In the genomic region with DNA sequence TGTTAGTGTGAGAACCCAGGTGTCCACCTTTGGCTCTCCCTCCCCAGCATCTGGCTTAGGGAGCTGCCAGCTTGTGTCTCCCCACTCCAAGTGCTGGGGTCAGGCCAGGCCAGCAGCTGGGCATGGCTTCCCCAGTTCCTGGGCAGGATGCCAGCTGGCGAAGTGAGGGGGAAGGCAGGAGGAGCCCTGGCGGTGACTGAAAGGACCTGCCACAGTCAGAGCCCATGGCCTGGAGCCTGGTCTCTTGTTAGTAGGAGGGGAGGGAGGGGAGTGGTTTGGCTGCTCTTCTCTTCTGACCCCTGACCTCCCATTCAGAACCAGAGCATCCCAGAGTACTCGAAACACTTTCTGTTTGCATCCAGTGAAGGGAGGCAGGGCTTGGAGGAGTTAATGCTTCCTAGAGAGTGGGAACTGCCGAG, we compare ENCODE assay signal across 8 cellular contexts. TPM values are rescaled to one million over a fixed set of nuclear protein-coding genes. Genes with fewer than 3 reads are reported as not detected.
A peak's percentile ranks its signal among the peaks of the same experiment; 100 is the strongest.
DNase-seq lines count a peak whose midpoint lies in the region; TF ChIP-seq lines count a peak whose summit lies in the region.

No MANE protein-coding gene starts in this region.

- H3K4me2 ChIP-seq in GM23248 (ENCODE audit: unreplicated experiment), result peak overlapping the region; percentile 86

- CTCF ChIA-PET in Caco-2 (lab: Charles Lee), result no interaction called here

- TF ChIP-seq CTCF in 22Rv1 (IDR thresholded peaks at IDR 0.05), result peak; percentile 43
- TF ChIP-seq CTCF in fibroblast of the aortic adventitia (IDR thresholded peaks at IDR 0.05; ENCODE audit: insufficient read depth, low read length), result peak; percentile 58
- no peak for TF ChIP-seq CTCF in nephron progenitor cell (IDR thresholded peaks at IDR 0.05)
- peak in 2 of 3 experiments; percentile 22 to 48 for TF ChIP-seq CTCF in vagina (IDR thresholded peaks at IDR 0.05)
- TF ChIP-seq CTCF in Caco-2 (IDR thresholded peaks at IDR 0.05; ENCODE audit: insufficient read depth in 1 of 2, low read depth in 1 of 2, low read length in 1 of 2, severe bottlenecking in 1 of 2, unreplicated experiment in 1 of 2), result no peak

- WGBS in GM23248 (ENCODE audit: low coverage in 1 of 2, low lambda C conversion rate in 2 of 2, missing lambda C conversion rate in 2 of 2), 2 experiments, result 15 to 17% methylated on average over 4 of the region's 4 CpGs

- H3K27ac ChIP-seq in 22Rv1, result peak overlapping the region; percentile 100
- peak overlapping the region; percentile 90 for H3K27ac ChIP-seq in GM23248
- H3K27ac ChIP-seq in vagina, result peak overlapping the region; percentile 98

- H3K4me3 ChIP-seq in GM23248 (peak overlapping the region; percentile 90), fibroblast of the aortic adventitia (ENCODE audit: low read depth, low read length) (peak overlapping the region; percentile 35), vagina (no peak overlapping the region), Caco-2 (ENCODE audit: low read depth, low read length) (no peak overlapping the region)

- no peaks in the 10 kb centered on the region for H4K20me1 ChIP-seq in GM23248 (ENCODE audit: insufficient read depth)

- H3K36me3 ChIP-seq in GM23248 (ENCODE audit: low read depth) (peaks cover 9% of the 10 kb centered on the region; the same call in 1 of the 2 replicates), vagina (peaks cover 0 to 34% of the 10 kb centered on the region in 2 donors), Caco-2 (ENCODE audit: control insufficient read depth, insufficient read depth, low read length) (no peaks in the 10 kb centered on the region)

- H3K9me3 Mint-ChIP-seq in nephron progenitor cell (no peaks in the 10 kb centered on the region), Caco-2 (ENCODE audit: unreplicated experiment) (no peaks in the 10 kb centered on the region)

- H3K4me1 ChIP-seq in GM23248 (ENCODE audit: insufficient read depth) (peaks cover 32% of the 10 kb centered on the region), vagina (peaks cover 43% of the 10 kb centered on the region), Caco-2 (no peaks in the 10 kb centered on the region; the same call in 1 of the 2 replicates)

- H3K4me3 Mint-ChIP-seq in nephron progenitor cell, result no peak overlapping the region
- H3K4me3 Mint-ChIP-seq in Caco-2 (ENCODE audit: unreplicated experiment), result no peak overlapping the region

- H3K36me3 Mint-ChIP-seq in nephron progenitor cell (ENCODE audit: low read depth) (peaks cover 34% of the 10 kb centered on the region), Caco-2 (ENCODE audit: insufficient read depth, unreplicated experiment) (peaks cover 13% of the 10 kb centered on the region)

- peaks cover 32% of the 10 kb centered on the region for H3F3A ChIP-seq in GM23248 (ENCODE audit: insufficient read depth)

- no TSS peak for BruUV-seq in Caco-2 (replicated peaks; lab: Mats Ljungman, UMichigan)

- POLR2A ChIA-PET in Caco-2 (lab: Charles Lee), result no interaction called here

- no peaks in the 10 kb centered on the region for H3K9me2 ChIP-seq in GM23248 (ENCODE audit: insufficient read depth)

- H3K79me2 ChIP-seq in GM23248 (ENCODE audit: insufficient read depth), result peaks cover 32% of the 10 kb centered on the region

- peak; percentile 96 for DNase-seq in GM23248
- DNase-seq in NCI-H524 treated with DMSO at 0.1 percent for 48 hours (lab: John Stamatoyannopoulos, UW), result peak; percentile 54
- peak; percentile 20 for DNase-seq in activated effector memory CD4-positive, alpha-beta T cell treated with Interleukin-2 at 50 U/mL for 16 hours
- DNase-seq in fibroblast of the aortic adventitia (ENCODE audit: low read depth), result peak; percentile 94
- peak; percentile 35 for DNase-seq in nephron progenitor cell
- DNase-seq in vagina (ENCODE audit: extremely low spot score in 2 of 2), result peak; percentile 94 to 96
- no peak for DNase-seq in Caco-2

- in situ Hi-C loops in GM23248 (cut with MboI), result no loop called here

- H3K9me3 ChIP-seq in GM23248 (ENCODE audit: low read depth) (no peaks in the 10 kb centered on the region), vagina (no peaks in the 10 kb centered on the region), Caco-2 (no peaks in the 10 kb centered on the region)

- H3K9ac ChIP-seq in GM23248, result peak overlapping the region; percentile 71

- H2AFZ ChIP-seq in GM23248, result no peak overlapping the region

- H3K4me1 Mint-ChIP-seq in nephron progenitor cell, result peaks cover under 1% of the 10 kb centered on the region
- no peaks in the 10 kb centered on the region for H3K4me1 Mint-ChIP-seq in Caco-2 (ENCODE audit: low read depth, unreplicated experiment)

- H3K27me3 Mint-ChIP-seq in nephron progenitor cell (ENCODE audit: low read depth, poor library complexity) (peaks cover 4% of the 10 kb centered on the region), Caco-2 (ENCODE audit: insufficient read depth, unreplicated experiment) (no peaks in the 10 kb centered on the region)

- H3K27ac Mint-ChIP-seq in nephron progenitor cell (peak overlapping the region; percentile 90), Caco-2 (ENCODE audit: unreplicated experiment) (no peak overlapping the region)

- H3K27me3 ChIP-seq in GM23248 (replicated peaks; ENCODE audit: insufficient read depth) (no peaks in the 10 kb centered on the region), vagina (no peaks in the 10 kb centered on the region), Caco-2 (replicated peaks; ENCODE audit: control insufficient read depth, insufficient read depth, low read length) (no peaks in the 10 kb centered on the region)

- no peak for TF ChIP-seq POLR2A in vagina (IDR thresholded peaks at IDR 0.05)

- intact Hi-C loops in vagina (cut with DNase I), result loop anchor here (5.0 kb wide), 1 partner anchor 37 kb away; no protein-coding TSS in a partner anchor
- intact Hi-C loops in Caco-2 (cut with micrococcal nuclease; ENCODE audit: unreplicated experiment), result loop anchor here (2.0 kb wide), 1 partner anchor 26 kb away; no protein-coding TSS in a partner anchor

RNA-seq across cellular contexts. Expression of a gene that starts 0.6 kb away (rescaled TPM):
- 56.5 and 73.6 TPM in 2 replicates for total RNA-seq in GM23248 (2014; rRNA removed; shearing (Covaris generic))
- 14.0 and 16.0 TPM in 2 replicates for polyA plus RNA-seq in GM23248 (2016; fragmentation: Nextera tagmentation; extraction: Ambion mirVana)
- total RNA-seq in fibroblast of the aortic adventitia (ENCODE audit: low replicate concordance), result 81.5 and 143 TPM in 2 replicates
- 128 TPM for total RNA-seq in vagina
- 27.9 and 34.7 TPM in 2 replicates for total RNA-seq in Caco-2 (2022)

RNA-seq across cellular contexts. Expression of a gene that starts 26.9 kb away (rescaled TPM):
- 4.3 and 15.3 TPM in 2 replicates for total RNA-seq in GM23248 (2014; rRNA removed; shearing (Covaris generic))
- 3.1 and 4.3 TPM in 2 replicates for polyA plus RNA-seq in GM23248 (2016; fragmentation: Nextera tagmentation; extraction: Ambion mirVana)
- 2.8 and 27.4 TPM in 2 replicates for total RNA-seq in fibroblast of the aortic adventitia (ENCODE audit: low replicate concordance)
- total RNA-seq in vagina, result 2.9 TPM
- total RNA-seq in Caco-2 (2022), result 4.0 and 5.0 TPM in 2 replicates

RNA-seq across cellular contexts. Expression of a gene that starts 31.4 kb away (rescaled TPM):
- total RNA-seq in GM23248 (2014; rRNA removed; shearing (Covaris generic)), result 11.0 and 20.6 TPM in 2 replicates
- polyA plus RNA-seq in GM23248 (2016; fragmentation: Nextera tagmentation; extraction: Ambion mirVana), result 8.6 and 9.9 TPM in 2 replicates
- total RNA-seq in fibroblast of the aortic adventitia (ENCODE audit: low replicate concordance), result 6.8 and 11.2 TPM in 2 replicates
- 4.4 TPM for total RNA-seq in vagina
- 6.1 and 7.3 TPM in 2 replicates for total RNA-seq in Caco-2 (2022)

RNA-seq across cellular contexts. Expression of a gene that starts 31.8 kb away (rescaled TPM):
- 70.4 and 71.5 TPM in 2 replicates for total RNA-seq in GM23248 (2014; rRNA removed; shearing (Covaris generic))
- 185 and 196 TPM in 2 replicates for polyA plus RNA-seq in GM23248 (2016; fragmentation: Nextera tagmentation; extraction: Ambion mirVana)
- 39.1 and 41.1 TPM in 2 replicates for total RNA-seq in fibroblast of the aortic adventitia (ENCODE audit: low replicate concordance)
- total RNA-seq in vagina, result 83.5 TPM
- total RNA-seq in Caco-2 (2022), result 20.9 and 27.4 TPM in 2 replicates

RNA-seq across cellular contexts. Expression of a gene that starts 34.3 kb away (rescaled TPM):
- not detected in 2 replicates for total RNA-seq in GM23248 (2014; rRNA removed; shearing (Covaris generic))
- polyA plus RNA-seq in GM23248 (2016; fragmentation: Nextera tagmentation; extraction: Ambion mirVana), result 0.23 TPM in 1 of 2 replicates, not detected in the other
- total RNA-seq in fibroblast of the aortic adventitia (ENCODE audit: low replicate concordance) (0.18 TPM in 1 of 2 replicates, not detected in the other), vagina (26.3 TPM), Caco-2 (2022) (2.5 and 3.2 TPM in 2 replicates)

Comparison
In these comparisons a context has a peak if more than half of its experiments do, and no peak if none do; other contexts are left out.
1. CTCF ChIP-seq: peak in 22Rv1 (single experiment), fibroblast of the aortic adventitia (single experiment) and vagina (2 of 3); none in nephron progenitor cell (single experiment) and Caco-2 (0 of 2).
2. DNase-seq: peak in GM23248 (single experiment), NCI-H524 treated with DMSO at 0.1 percent for 48 hours (single experiment), activated effector memory CD4-positive, alpha-beta T cell treated with Interleukin-2 at 50 U/mL for 16 hours (single experiment), fibroblast of the aortic adventitia (single experiment), nephron progenitor cell (single experiment) and vagina (2 of 2); none in Caco-2 (0 of 2).
3. H3K4me3 ChIP-seq: peak in GM23248 (single experiment) and fibroblast of the aortic adventitia (single experiment); none in vagina (0 of 2) and Caco-2 (single experiment).
4. Peak in every context shown above with its lines, with median percentiles within 50 percentile points of each other: H3K27ac ChIP-seq.